Comparison of ENCODE assay signal across 10 cellular contexts in the genomic region with DNA sequence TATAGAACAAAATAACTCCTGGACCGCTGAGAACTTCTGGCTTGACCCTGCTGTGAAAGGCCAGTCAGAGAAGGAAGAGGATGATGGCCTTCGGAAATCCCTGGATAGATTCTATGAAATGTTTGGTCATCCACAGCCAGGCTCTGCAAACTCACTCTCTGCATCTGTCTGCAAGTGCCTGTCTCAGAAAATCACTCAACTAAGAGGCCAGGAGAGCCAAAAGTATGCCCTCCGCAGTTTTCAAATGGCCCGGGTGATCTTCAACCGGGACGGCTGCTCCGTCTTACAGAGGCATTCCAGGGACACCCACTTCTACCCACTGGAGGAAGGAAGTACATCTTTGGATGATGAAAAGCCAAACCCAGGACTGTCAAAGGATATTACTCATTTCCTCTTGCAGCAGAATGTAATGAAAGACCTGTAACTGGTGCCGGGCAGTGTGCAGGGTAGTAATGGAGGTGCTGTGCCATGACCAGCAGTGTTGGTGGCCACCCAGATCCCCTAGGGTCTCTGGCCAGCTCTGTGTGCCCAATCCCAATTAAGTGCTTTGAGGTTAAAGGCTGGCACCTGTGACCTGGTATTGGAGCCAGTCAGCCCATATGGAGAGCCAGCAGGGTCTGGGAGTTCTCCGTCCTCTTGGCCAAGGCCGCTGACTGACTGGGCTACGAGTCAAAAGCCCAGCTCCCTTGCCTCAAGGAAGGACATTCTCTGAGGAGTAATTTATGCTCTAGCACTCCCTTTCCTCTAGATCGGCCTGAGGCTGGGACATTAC. TPM values are rescaled to one million over a fixed set of nuclear protein-coding genes. Genes with fewer than 3 reads are reported as not detected.
DNase-seq lines count a peak whose midpoint lies in the region; ATAC-seq, FAIRE-seq and TF ChIP-seq lines count a peak whose summit lies in the region.
"Had no signal": no experiment of that assay in that cellular context is flagged by ENCODE, and none has a peak within 500 bp of the region (broad histone marks: within the 10 kb centered on the region; RNA-seq: fewer than 3 reads in every experiment).

No MANE protein-coding gene starts in this region.

- ATAC-seq in IMR-90 (ENCODE audit: low read depth), result peak; percentile 70

- H3K79me2 ChIP-seq in astrocyte (ENCODE audit: insufficient read depth, low read length), result no peaks in the 10 kb centered on the region

- H2AK5ac ChIP-seq in IMR-90 (ENCODE audit: low read depth, low read length), result peak overlapping the region; percentile 64

- peak overlapping the region; percentile 44 for H3K14ac ChIP-seq in IMR-90 (replicated peaks; ENCODE audit: low read depth, low read length)

- WGBS in IMR-90 (ENCODE audit: extremely low coverage in 2 of 2, insufficient read length in 1 of 2), 2 experiments, result 0% methylated on average over 1 of the region's 12 CpGs; no CpG with 5 or more reads in 1 of the 2 experiments

- H3K27me3 ChIP-seq in AG04450 (ENCODE audit: control insufficient read depth, insufficient read depth, low read length) (no peaks in the 10 kb centered on the region), IMR-90 (ENCODE audit: control insufficient read depth, insufficient read depth, low read length) (no peaks in the 10 kb centered on the region), astrocyte (ENCODE audit: insufficient read depth, low read length) (no peaks in the 10 kb centered on the region)

- in situ Hi-C loops in IMR-90 (cut with MboI; ENCODE audit: low sequenced_read_pairs), result no loop called here

- peak overlapping the region; percentile 57 for H2AK9ac ChIP-seq in IMR-90 (replicated peaks; ENCODE audit: low read depth, low read length, poor library complexity)

- peaks cover 10% of the 10 kb centered on the region for H3K4me1 Mint-ChIP-seq in astrocyte (ENCODE audit: low read depth, unreplicated experiment)

- H4K91ac ChIP-seq in IMR-90 (ENCODE audit: insufficient read depth, low read depth, low read length), result 0 out of 2 replicates have a peak overlapping the region, but pooled peaks have one; percentile 24

- H3K23ac ChIP-seq in IMR-90 (ENCODE audit: low read depth, low read length), result no peak overlapping the region

- peak overlapping the region; percentile 17 to 67; a peak in 1 of 4 replicates for H4K8ac ChIP-seq in IMR-90 (ENCODE audit: low read depth in 2 of 2, low read length in 2 of 2)

- H3K4me2 ChIP-seq in IMR-90 (ENCODE audit: low read depth, low read length), result no peak overlapping the region
- H3K4me2 ChIP-seq in astrocyte (ENCODE audit: low read length), result peak overlapping the region; percentile 68

- no peak for TF ChIP-seq POLR2A in IMR-90 (IDR thresholded peaks at IDR 0.05; ENCODE audit: low read depth, low read length)

- H2BK15ac ChIP-seq in IMR-90 (ENCODE audit: low read depth, low read length), result peak overlapping the region; percentile 62; the same call in 1 of the 3 replicates

- no peaks in the 10 kb centered on the region for H3K36me3 Mint-ChIP-seq in astrocyte (ENCODE audit: low read depth, unreplicated experiment)

- H3K9me1 ChIP-seq in IMR-90 (ENCODE audit: insufficient read depth, low read length), result peaks cover 8% of the 10 kb centered on the region; the same call in 1 of the 2 replicates

- H2BK5ac ChIP-seq in IMR-90 (ENCODE audit: low read depth, low read length, poor library complexity, severe bottlenecking), result peak overlapping the region; percentile 79

- intact Hi-C loops in IMR-90 (cut with micrococcal nuclease), result no loop called here
- intact Hi-C loops in kidney (cut with DNase I), result no loop called here

- no peak overlapping the region; the same call in 1 of the 2 replicates for H3K56ac ChIP-seq in IMR-90 (ENCODE audit: extremely low read depth, insufficient read depth, low read length)

- H3K27me3 Mint-ChIP-seq in astrocyte (ENCODE audit: low read depth, unreplicated experiment), result no peaks in the 10 kb centered on the region
- H3K27me3 Mint-ChIP-seq: activated naive CD8-positive, alpha-beta T cell had no signal

- FAIRE-seq in astrocyte (lab: Jason Lieb, UNC) (peak; percentile 23), kidney (lab: Jason Lieb, UNC) (no peak)

- H3K27ac ChIP-seq in AG04450 (ENCODE audit: low read depth, low read length) (peak overlapping the region; percentile 4), IMR-90 (ENCODE audit: insufficient read depth, low read length) (peak overlapping the region; percentile 37; the same call in 1 of the 2 replicates), astrocyte (ENCODE audit: low read depth, low read length) (peak overlapping the region; percentile 18), kidney (ENCODE audit: low read depth in 2 of 2, low read length in 2 of 2) (no peak overlapping the region)

- TF ChIP-seq RAD21 in IMR-90 (IDR thresholded peaks at IDR 0.05; ENCODE audit: low read length), result no peak

- peak overlapping the region; percentile 68 for H2BK120ac ChIP-seq in IMR-90 (ENCODE audit: low read depth, low read length)

- H2BK20ac ChIP-seq in IMR-90 (ENCODE audit: low read depth, low read length), result peak overlapping the region; percentile 86; the same call in 1 of the 2 replicates

- no TSS peak for BruUV-seq in IMR-90 (replicated peaks; lab: Mats Ljungman, UMichigan)

- H3K9me3 Mint-ChIP-seq in astrocyte (ENCODE audit: unreplicated experiment), result no peaks in the 10 kb centered on the region

- no peaks in the 10 kb centered on the region for H3K9me3 ChIP-seq in AG04450 (ENCODE audit: control insufficient read depth, insufficient read depth, low read length)
- no peaks in the 10 kb centered on the region for H3K9me3 ChIP-seq in IMR-90 (ENCODE audit: control insufficient read depth, insufficient read depth, low read length)
- no peaks in the 10 kb centered on the region for H3K9me3 ChIP-seq in astrocyte (ENCODE audit: insufficient read depth, low read depth, low read length)
- H3K9me3 ChIP-seq in kidney (ENCODE audit: control insufficient read depth in 1 of 2, low read length in 2 of 2), result no peaks in the 10 kb centered on the region

- H3K4me3 ChIP-seq in AG04450 (ENCODE audit: low read depth, low read length) (no peak overlapping the region), IMR-90 (ENCODE audit: insufficient read depth, low read depth, low read length) (no peak overlapping the region), astrocyte (ENCODE audit: insufficient read depth, low read depth, low read length) (no peak overlapping the region), kidney (ENCODE audit: low read length in 2 of 2) (no peak overlapping the region)

- H3K4me1 ChIP-seq in IMR-90 (ENCODE audit: control insufficient read depth, insufficient read depth, low read length) (peaks cover 5% of the 10 kb centered on the region; the same call in 1 of the 2 replicates), astrocyte (ENCODE audit: insufficient read depth, low read length) (peaks cover 26% of the 10 kb centered on the region), kidney (ENCODE audit: control insufficient read depth in 1 of 2, insufficient read depth in 1 of 2, low read depth in 1 of 2, low read length in 2 of 2) (no peaks in the 10 kb centered on the region)

- CTCF ChIA-PET in AG04450 (lab: Charles Lee) (no interaction called here), IMR-90 (lab: Yijun Ruan, JAX) (no interaction called here)

- POLR2A ChIA-PET in AG04450 (lab: Yijun Ruan, JAX) (no interaction called here), IMR-90 (lab: Charles Lee; ENCODE audit: unreplicated experiment) (no interaction called here)

- DNase-seq in AG04450 (ENCODE audit: low read depth, low spot score), result no peak
- peak; percentile 72 for DNase-seq in IMR-90
- peak; percentile 77 for DNase-seq in astrocyte (ENCODE audit: low read depth)
- peak; percentile 55 for DNase-seq in kidney
- no peak for DNase-seq in stimulated activated naive CD4-positive, alpha-beta T cell (lab: John Stamatoyannopoulos, UW)
- no peak for DNase-seq in DMS79 treated with DMSO at 0.1 percent for 48 hours (lab: John Stamatoyannopoulos, UW)
- no peak for DNase-seq in NCI-H1048 (lab: John Stamatoyannopoulos, UW)
- DNase-seq in DMS 273 (lab: John Stamatoyannopoulos, UW; ENCODE audit: unreplicated experiment), result no peak
- DNase-seq: stimulated activated CD4-positive, alpha-beta T cell treated with anti-CD3 and anti-CD28 coated beads, Interleukin-4, amount 100 ng/mL, for 4 hours had no signal

- H4K20me1 ChIP-seq in IMR-90 (ENCODE audit: insufficient read depth, low read length) (no peaks in the 10 kb centered on the region), astrocyte (ENCODE audit: insufficient read depth, low read length) (no peaks in the 10 kb centered on the region)

- no peak for TF ChIP-seq CTCF in AG04450 (IDR thresholded peaks at IDR 0.05; ENCODE audit: low read depth, low read length)
- no peak for TF ChIP-seq CTCF in IMR-90 (conservative IDR thresholded peaks at IDR 0.05; ENCODE audit: low read depth, low read length)
- TF ChIP-seq CTCF in astrocyte (IDR thresholded peaks at IDR 0.05; ENCODE audit: insufficient read depth, low read depth, low read length), result no peak
- no peak for TF ChIP-seq CTCF in kidney (IDR thresholded peaks at IDR 0.05; ENCODE audit: borderline replicate concordance, extremely low read depth, insufficient read depth)

- dilution Hi-C loops in IMR-90 (cut with HindIII; ENCODE audit: low sequenced_read_pairs, unreplicated experiment), result no loop called here

- H3K18ac ChIP-seq in IMR-90 (ENCODE audit: low read depth, low read length), result no peak overlapping the region

- H4K5ac ChIP-seq in IMR-90 (ENCODE audit: low read depth, low read length), result no peak overlapping the region

- H3K4me3 Mint-ChIP-seq in astrocyte (ENCODE audit: unreplicated experiment), result no peak overlapping the region
- H3K4me3 Mint-ChIP-seq: activated naive CD8-positive, alpha-beta T cell had no signal

- H3K79me1 ChIP-seq in IMR-90 (ENCODE audit: low read depth in 1 of 2, low read length in 2 of 2), result no peaks in the 10 kb centered on the region

- H2AFZ ChIP-seq in IMR-90 (replicated peaks; ENCODE audit: low read length, poor library complexity) (peak overlapping the region; percentile 29), astrocyte (ENCODE audit: low read depth, low read length) (peak overlapping the region; percentile 55)

- peak overlapping the region; percentile 74 for H3K4ac ChIP-seq in IMR-90 (ENCODE audit: low read depth, low read length)

- H3K9ac ChIP-seq in IMR-90 (ENCODE audit: low read depth, low read length) (no peak overlapping the region), astrocyte (ENCODE audit: low read length) (no peak overlapping the region), kidney (ENCODE audit: low read length in 2 of 2) (no peak overlapping the region)

- no peaks in the 10 kb centered on the region for H3K36me3 ChIP-seq in IMR-90 (ENCODE audit: control insufficient read depth, insufficient read depth, low read length)
- H3K36me3 ChIP-seq in astrocyte (ENCODE audit: insufficient read depth, low read length), result no peaks in the 10 kb centered on the region
- no peaks in the 10 kb centered on the region for H3K36me3 ChIP-seq in kidney (ENCODE audit: control insufficient read depth in 1 of 2, insufficient read depth in 2 of 2, low read length in 2 of 2)

- no peak overlapping the region for H3K27ac Mint-ChIP-seq in astrocyte (ENCODE audit: unreplicated experiment)
- H3K27ac Mint-ChIP-seq: activated naive CD8-positive, alpha-beta T cell had no signal

RNA-seq across cellular contexts. Expression of gene CHGB, which starts 48.1 kb away (rescaled TPM):
- polyA plus RNA-seq in AG04450 (2011; rRNA removed) (0.15 and 0.20 TPM in 2 replicates), IMR-90 (2012; rRNA removed) (0.16 and 0.27 TPM in 2 replicates), kidney (ENCODE audit: insufficient read depth, low read depth, low replicate concordance) (6.8 TPM)
- polyA minus RNA-seq in AG04450 (2011; rRNA and poly(A)+ RNA removed), result 0.13 TPM in 1 of 2 replicates, not detected in the other
- total RNA-seq in IMR-90 (2012; rRNA removed) (under 0.01 TPM in 2 replicates), astrocyte (3.8 and 4.0 TPM in 2 replicates), kidney (1.7 TPM)
- 0.03 and 0.09 TPM in 2 replicates for polyA plus RNA-seq in IMR-90 (2012; cell fraction: cytosol; rRNA removed)
- polyA plus RNA-seq in IMR-90 (2012; cell fraction: nucleus; rRNA removed; ENCODE audit: low replicate concordance), result 0.23 TPM in 1 of 2 replicates, not detected in the other

Comparison
In these comparisons a context has a peak if more than half of its experiments do, and no peak if none do; other contexts are left out.
1. DNase-seq: peak in IMR-90 (single experiment), astrocyte (single experiment) and kidney (single experiment); none in AG04450 (single experiment), stimulated activated naive CD4-positive, alpha-beta T cell (0 of 6), DMS79 treated with DMSO at 0.1 percent for 48 hours (single experiment), NCI-H1048 (single experiment) and DMS 273 (single experiment).
2. H3K27ac ChIP-seq: peak in AG04450 (single experiment), IMR-90 (single experiment) and astrocyte (single experiment); none in kidney (0 of 2).